ENCODE assay signal across 19 cellular contexts in genomic region chr7:99290980-99291607, GRCh38. TPM values are rescaled to one million over a fixed set of nuclear protein-coding genes. Genes with fewer than 3 reads are reported as not detected.
A peak's percentile ranks its signal among the peaks of the same experiment; 100 is the strongest.
DNase-seq lines count a peak whose midpoint lies in the region; ATAC-seq and TF ChIP-seq lines count a peak whose summit lies in the region.
"Had no signal": no experiment of that assay in that cellular context is flagged by ENCODE, and none has a peak within 500 bp of the region (broad histone marks: within the 10 kb centered on the region; RNA-seq: fewer than 3 reads in every experiment).

No MANE protein-coding gene starts in this region.

- intact Hi-C loops in colonic mucosa (cut with DNase I): no loop called here

- H3K9me3 ChIP-seq in colonic mucosa: no peaks in the 10 kb centered on the region
- H3K9me3 ChIP-seq: BLaER1 treated with 17β-estradiol and CSF1 and Interleukin-3, amounts not matched to agents 10 nM and 100 nM had no signal

- no peaks in the 10 kb centered on the region for H3K4me1 ChIP-seq in colonic mucosa

- H3K4me3 ChIP-seq in colonic mucosa: no peak overlapping the region
- H3K4me3 ChIP-seq: BLaER1 treated with 17β-estradiol and CSF1 and Interleukin-3, amounts not matched to agents 10 nM and 100 nM; GM12878 had no signal

- H3K27ac ChIP-seq in colonic mucosa: no peak overlapping the region
- H3K27ac ChIP-seq: BLaER1 treated with 17β-estradiol and CSF1 and Interleukin-3, amounts not matched to agents 10 nM and 100 nM; RWPE1 had no signal

- no peak for TF ChIP-seq CTCF in colonic mucosa (IDR thresholded peaks at IDR 0.05)

- H3K36me3 ChIP-seq in colonic mucosa: no peaks in the 10 kb centered on the region
- H3K36me3 ChIP-seq: BLaER1 treated with 17β-estradiol and CSF1 and Interleukin-3, amounts not matched to agents 10 nM and 100 nM had no signal

- ATAC-seq in GM21576 (IDR thresholded peaks at IDR 0.05; ENCODE audit: unreplicated experiment): no peak
- ATAC-seq: GM12878 had no signal

- no peaks in the 10 kb centered on the region for H3K27me3 ChIP-seq in colonic mucosa
- H3K27me3 ChIP-seq: BLaER1 treated with 17β-estradiol and CSF1 and Interleukin-3, amounts not matched to agents 10 nM and 100 nM had no signal

- H3K9ac ChIP-seq in colonic mucosa (ENCODE audit: low read depth in 2 of 2, low read length in 2 of 2): no peak overlapping the region
- H3K9ac ChIP-seq: BLaER1 treated with 17β-estradiol and CSF1 and Interleukin-3, amounts not matched to agents 10 nM and 100 nM had no signal

- DNase-seq in NCI-H2029 (lab: John Stamatoyannopoulos, UW): peak; percentile 21
- DNase-seq in NCI-H2029 treated with DMSO at 0.1 percent for 48 hours (lab: John Stamatoyannopoulos, UW): no peak
- DNase-seq in NCI-H2227 treated with DMSO at 0.1 percent for 48 hours (lab: John Stamatoyannopoulos, UW): peak; percentile 64
- DNase-seq in colonic mucosa: peak; percentile 51
- peak; percentile 35 for DNase-seq in mucosa of gallbladder (ENCODE audit: low spot score)
- DNase-seq in AG08395 (ENCODE audit: low spot score): no peak
- no peak for DNase-seq in NCI-H2171 (lab: John Stamatoyannopoulos, UW)
- DNase-seq: 8988T; CD8-positive, alpha-beta memory T cell; GDM1; GOT3; NCI-H1048; NCI-H1436 treated with DMSO at 0.1 percent for 48 hours; NCI-H2171 treated with DMSO at 0.1 percent for 48 hours; NCI-H524 had no signal

RNA-seq across cellular contexts. Expression of gene MYH16, which starts 18.5 kb away (rescaled TPM):
- total RNA-seq in colonic mucosa: not detected
- total RNA-seq in mucosa of gallbladder: 0.32 TPM
- total RNA-seq: CD8-positive, alpha-beta memory T cell had no signal

RNA-seq across cellular contexts. Expression of gene ARPC1A, which starts 34.6 kb away (rescaled TPM):
- 100 to 1,000 TPM; 173 to 231 TPM for total RNA-seq in colonic mucosa
- 140 TPM for total RNA-seq in mucosa of gallbladder

Comparison
In these comparisons a context has a peak if more than half of its experiments do, and no peak if none do; other contexts are left out.
1. DNase-seq: peak in NCI-H2029 (single experiment), NCI-H2227 treated with DMSO at 0.1 percent for 48 hours (single experiment), colonic mucosa (single experiment) and mucosa of gallbladder (single experiment); none in NCI-H2029 treated with DMSO at 0.1 percent for 48 hours (single experiment), AG08395 (single experiment) and NCI-H2171 (single experiment).